1 cellular context compared by ENCODE assay signal in genomic region chr14:101006008-101006407, GRCh38.
TF ChIP-seq lines count a peak whose summit lies in the region.

No MANE protein-coding gene starts in this region.

TF ChIP-seq in WTC11, 78 proteins besides CTCF, POLR2A, EP300 and RAD21 (continued from another document):
- no peak for TF ChIP-seq PREB (CRISPR knock-in tag; IDR thresholded peaks at IDR 0.05; ENCODE audit: borderline replicate concordance)
